ENCODE assay signal across 11 cellular contexts in genomic region chr19:9308091-9308490, GRCh38. TPM values are rescaled to one million over a fixed set of nuclear protein-coding genes. Genes with fewer than 3 reads are reported as not detected.
DNase-seq lines count a peak whose midpoint lies in the region; ATAC-seq lines count a peak whose summit lies in the region.
"Had no signal": no experiment of that assay in that cellular context is flagged by ENCODE, and none has a peak within 500 bp of the region (broad histone marks: within the 10 kb centered on the region; RNA-seq: fewer than 3 reads in every experiment).

No MANE protein-coding gene starts in this region.

- in situ Hi-C loops in G401 (cut with HindIII; ENCODE audit: low sequenced_read_pairs): no loop called here

- H3K27ac Mint-ChIP-seq in activated naive CD8-positive, alpha-beta T cell treated with anti-CD3 and anti-CD28 coated beads for 36 hours: no peak overlapping the region

- no peak overlapping the region for H2BK120ac ChIP-seq in mesenchymal stem cell (ENCODE audit: low read depth, low read length)

- H3K4me1 ChIP-seq in ACC112 (ENCODE audit: control insufficient read depth, insufficient read depth, low read length, unreplicated experiment) (no peaks in the 10 kb centered on the region), mesenchymal stem cell (ENCODE audit: control insufficient read depth, insufficient read depth, low read depth, low read length) (no peaks in the 10 kb centered on the region)
- H3K4me1 ChIP-seq: prostate gland had no signal

- peaks cover 19% of the 10 kb centered on the region for H3K9me3 ChIP-seq in mesenchymal stem cell (ENCODE audit: control insufficient read depth, low read length)
- H3K9me3 ChIP-seq: prostate gland had no signal

- H3K18ac ChIP-seq in mesenchymal stem cell (ENCODE audit: low read depth in 1 of 2, low read length in 2 of 2): no peak overlapping the region

- peaks cover 13% of the 10 kb centered on the region for H3K79me1 ChIP-seq in mesenchymal stem cell (replicated peaks; ENCODE audit: low read length, poor library complexity, severe bottlenecking)

- DNase-seq in G401 (ENCODE audit: low spot score): peak; percentile 3
- DNase-seq in activated naive CD8-positive, alpha-beta T cell treated with anti-CD3 and anti-CD28 coated beads for 36 hours: no peak
- no peak for DNase-seq in mesenchymal stem cell
- no peak for DNase-seq in stimulated activated naive CD4-positive, alpha-beta T cell treated with Interleukin-2 at 50 U/mL for 16 hours (lab: John Stamatoyannopoulos, UW)
- no peak for DNase-seq in NCI-H2196 treated with DMSO at 0.1 percent for 48 hours (lab: John Stamatoyannopoulos, UW; ENCODE audit: unreplicated experiment)
- DNase-seq: amniotic stem cell, NCI-H187 treated with DMSO at 0.1 percent for 48 hours had no signal

- ATAC-seq in HG03378 (IDR thresholded peaks at IDR 0.05; ENCODE audit: unreplicated experiment) (no peak), GM18873 (IDR thresholded peaks at IDR 0.05; ENCODE audit: low FRiP score, unreplicated experiment) (no peak)

- peak overlapping the region; percentile 94 for H3K9ac ChIP-seq in mesenchymal stem cell (ENCODE audit: low read length)

- H2BK12ac ChIP-seq in mesenchymal stem cell (ENCODE audit: low read length in 2 of 2): no peak overlapping the region

- no peak overlapping the region for H3K27ac ChIP-seq in ACC112 (ENCODE audit: low read depth, low read length)
- H3K27ac ChIP-seq in mesenchymal stem cell (ENCODE audit: low read length, poor library complexity, severe bottlenecking): no peak overlapping the region
- H3K27ac ChIP-seq: prostate gland had no signal

- H3K27me3 Mint-ChIP-seq in activated naive CD8-positive, alpha-beta T cell treated with anti-CD3 and anti-CD28 coated beads for 36 hours: peaks cover 4% of the 10 kb centered on the region

- H2AFZ ChIP-seq in ACC112 (ENCODE audit: low read length, unreplicated experiment): no peak overlapping the region
- no peak overlapping the region for H2AFZ ChIP-seq in mesenchymal stem cell (ENCODE audit: low read depth, low read length)

- H3K36me3 Mint-ChIP-seq in activated naive CD8-positive, alpha-beta T cell treated with anti-CD3 and anti-CD28 coated beads for 36 hours: peaks cover 38% of the 10 kb centered on the region

- no peak overlapping the region for H3K23ac ChIP-seq in mesenchymal stem cell (ENCODE audit: low read length in 2 of 2)

- H4K91ac ChIP-seq in mesenchymal stem cell (ENCODE audit: low read length): no peak overlapping the region

- H2BK15ac ChIP-seq in mesenchymal stem cell (ENCODE audit: low read depth, poor library complexity, severe bottlenecking): no peak overlapping the region

- no peak overlapping the region for H2AK5ac ChIP-seq in mesenchymal stem cell (ENCODE audit: low read length, severe bottlenecking)

- H3K4me2 ChIP-seq in mesenchymal stem cell (ENCODE audit: low read length, poor library complexity, severe bottlenecking): no peak overlapping the region

- no peak overlapping the region for H4K8ac ChIP-seq in mesenchymal stem cell (ENCODE audit: low read length)

- H3K4me3 ChIP-seq in ACC112 (ENCODE audit: low read depth, low read length): peak overlapping the region; percentile 100
- peak overlapping the region in 1 of 2 experiments; percentile 98 for H3K4me3 ChIP-seq in mesenchymal stem cell (ENCODE audit: insufficient read depth in 1 of 2, low read depth in 1 of 2, low read length in 2 of 2)

- 100% methylated on average over 1 of the region's 2 CpGs for WGBS in mesenchymal stem cell

- H3K27me3 ChIP-seq in ACC112 (ENCODE audit: insufficient read depth, low read length) (no peaks in the 10 kb centered on the region), mesenchymal stem cell (ENCODE audit: control insufficient read depth in 1 of 2, insufficient read depth in 1 of 2, low read length in 2 of 2) (no peaks in the 10 kb centered on the region)

- no peak overlapping the region for H2BK5ac ChIP-seq in mesenchymal stem cell (ENCODE audit: low read depth, low read length, poor library complexity, severe bottlenecking)

- no peak overlapping the region for H3K4ac ChIP-seq in mesenchymal stem cell (ENCODE audit: low read depth in 1 of 2, low read length in 2 of 2)

- peaks cover 8% of the 10 kb centered on the region; the same call in 1 of the 2 replicates for H3K36me3 ChIP-seq in ACC112 (ENCODE audit: insufficient read depth, low read length)
- H3K36me3 ChIP-seq in mesenchymal stem cell (ENCODE audit: control insufficient read depth in 1 of 2, insufficient read depth in 2 of 2, low read depth in 1 of 2, low read length in 2 of 2): peaks cover 19 to 20% of the 10 kb centered on the region in 2 experiments
- H3K36me3 ChIP-seq: prostate gland had no signal

- H3K14ac ChIP-seq in mesenchymal stem cell (ENCODE audit: low read length in 2 of 2): no peak overlapping the region

- H3K4me3 Mint-ChIP-seq in activated naive CD8-positive, alpha-beta T cell treated with anti-CD3 and anti-CD28 coated beads for 36 hours: peak overlapping the region; percentile 95

- H3K9me3 Mint-ChIP-seq in activated naive CD8-positive, alpha-beta T cell treated with anti-CD3 and anti-CD28 coated beads for 36 hours: peaks cover 18% of the 10 kb centered on the region

- H3K4me1 Mint-ChIP-seq in activated naive CD8-positive, alpha-beta T cell treated with anti-CD3 and anti-CD28 coated beads for 36 hours: peaks cover 17% of the 10 kb centered on the region

- H3K79me2 ChIP-seq in ACC112 (ENCODE audit: control insufficient read depth, insufficient read depth, low read length, unreplicated experiment): peaks cover 10% of the 10 kb centered on the region

RNA-seq across cellular contexts. Expression of gene ZNF699, which starts 1.5 kb away (rescaled TPM):
- 8.4 and 8.9 TPM in 2 replicates for total RNA-seq in G401 (2014; rRNA removed; shearing (Covaris generic))
- 1 to 10 TPM; 4.6 to 5.1 TPM for total RNA-seq in activated naive CD8-positive, alpha-beta T cell treated with anti-CD3 and anti-CD28 coated beads for 36 hours
- polyA plus RNA-seq in mesenchymal stem cell (2013, experiment 1 of 2): 2.3 TPM
- polyA plus RNA-seq in mesenchymal stem cell (2013, experiment 2 of 2): 2.9 TPM

RNA-seq across cellular contexts. Expression of gene ZNF559, which starts 15.9 kb away (rescaled TPM):
- total RNA-seq in G401 (2014; rRNA removed; shearing (Covaris generic)): 3.4 and 7.2 TPM in 2 replicates
- total RNA-seq in activated naive CD8-positive, alpha-beta T cell treated with anti-CD3 and anti-CD28 coated beads for 36 hours: 10 to 100 TPM; 13.0 to 14.9 TPM
- 8.9 TPM for polyA plus RNA-seq in mesenchymal stem cell (2013, experiment 1 of 2)
- polyA plus RNA-seq in mesenchymal stem cell (2013, experiment 2 of 2): 9.0 TPM

RNA-seq across cellular contexts. Expression of gene ZNF177, which starts 54.7 kb away (rescaled TPM):
- 2.2 and 2.7 TPM in 2 replicates for total RNA-seq in G401 (2014; rRNA removed; shearing (Covaris generic))
- 1 to 10 TPM in 1 of 2 experiments, under 1 TPM in 1; 0.74 to 1.0 TPM for total RNA-seq in activated naive CD8-positive, alpha-beta T cell treated with anti-CD3 and anti-CD28 coated beads for 36 hours
- 1.5 TPM for polyA plus RNA-seq in mesenchymal stem cell (2013, experiment 1 of 2)
- polyA plus RNA-seq in mesenchymal stem cell (2013, experiment 2 of 2): 1.5 TPM

RNA-seq across cellular contexts. Expression of gene OR7E24, which starts 57.4 kb away (rescaled TPM):
- total RNA-seq in G401 (2014; rRNA removed; shearing (Covaris generic)): not detected in 2 replicates
- total RNA-seq in activated naive CD8-positive, alpha-beta T cell treated with anti-CD3 and anti-CD28 coated beads for 36 hours: not detected
- not detected for polyA plus RNA-seq in mesenchymal stem cell (2013, experiment 1 of 2)
- not detected for polyA plus RNA-seq in mesenchymal stem cell (2013, experiment 2 of 2)
- total RNA-seq: prostate gland had no signal
